ENCODE assay signal across 2 cellular contexts in genomic region chr5:149519624-149520023, GRCh38.
A peak's percentile ranks its signal among the peaks of the same experiment; 100 is the strongest.
TF ChIP-seq lines count a peak whose summit lies in the region.

No MANE protein-coding gene starts in this region.

TF ChIP-seq in K562, 482 proteins besides CTCF, POLR2A, EP300 and RAD21:
- peak; percentile 8; the same call in 1 of the 2 replicates for TF ChIP-seq TEAD4 (IDR thresholded peaks at IDR 0.05; ENCODE audit: low read length)
- TF ChIP-seq TEAD4 (CRISPR knock-in tag; IDR thresholded peaks at IDR 0.05; ENCODE audit: borderline replicate concordance), result no peak
- TF ChIP-seq FOXP1 (CRISPR knock-in tag; IDR thresholded peaks at IDR 0.05), result no peak
- TF ChIP-seq MTA3 (IDR thresholded peaks at IDR 0.05; ENCODE audit: borderline replicate concordance), result no peak
- TF ChIP-seq, protein P1, sequence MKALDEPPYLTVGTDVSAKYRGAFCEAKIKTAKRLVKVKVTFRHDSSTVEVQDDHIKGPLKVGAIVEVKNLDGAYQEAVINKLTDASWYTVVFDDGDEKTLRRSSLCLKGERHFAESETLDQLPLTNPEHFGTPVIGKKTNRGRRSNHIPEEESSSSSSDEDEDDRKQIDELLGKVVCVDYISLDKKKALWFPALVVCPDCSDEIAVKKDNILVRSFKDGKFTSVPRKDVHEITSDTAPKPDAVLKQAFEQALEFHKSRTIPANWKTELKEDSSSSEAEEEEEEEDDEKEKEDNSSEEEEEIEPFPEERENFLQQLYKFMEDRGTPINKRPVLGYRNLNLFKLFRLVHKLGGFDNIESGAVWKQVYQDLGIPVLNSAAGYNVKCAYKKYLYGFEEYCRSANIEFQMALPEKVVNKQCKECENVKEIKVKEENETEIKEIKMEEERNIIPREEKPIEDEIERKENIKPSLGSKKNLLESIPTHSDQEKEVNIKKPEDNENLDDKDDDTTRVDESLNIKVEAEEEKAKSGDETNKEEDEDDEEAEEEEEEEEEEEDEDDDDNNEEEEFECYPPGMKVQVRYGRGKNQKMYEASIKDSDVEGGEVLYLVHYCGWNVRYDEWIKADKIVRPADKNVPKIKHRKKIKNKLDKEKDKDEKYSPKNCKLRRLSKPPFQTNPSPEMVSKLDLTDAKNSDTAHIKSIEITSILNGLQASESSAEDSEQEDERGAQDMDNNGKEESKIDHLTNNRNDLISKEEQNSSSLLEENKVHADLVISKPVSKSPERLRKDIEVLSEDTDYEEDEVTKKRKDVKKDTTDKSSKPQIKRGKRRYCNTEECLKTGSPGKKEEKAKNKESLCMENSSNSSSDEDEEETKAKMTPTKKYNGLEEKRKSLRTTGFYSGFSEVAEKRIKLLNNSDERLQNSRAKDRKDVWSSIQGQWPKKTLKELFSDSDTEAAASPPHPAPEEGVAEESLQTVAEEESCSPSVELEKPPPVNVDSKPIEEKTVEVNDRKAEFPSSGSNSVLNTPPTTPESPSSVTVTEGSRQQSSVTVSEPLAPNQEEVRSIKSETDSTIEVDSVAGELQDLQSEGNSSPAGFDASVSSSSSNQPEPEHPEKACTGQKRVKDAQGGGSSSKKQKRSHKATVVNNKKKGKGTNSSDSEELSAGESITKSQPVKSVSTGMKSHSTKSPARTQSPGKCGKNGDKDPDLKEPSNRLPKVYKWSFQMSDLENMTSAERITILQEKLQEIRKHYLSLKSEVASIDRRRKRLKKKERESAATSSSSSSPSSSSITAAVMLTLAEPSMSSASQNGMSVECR (CRISPR knock-in tag; IDR thresholded peaks at IDR 0.05), result no peak
- TF ChIP-seq ZNF316 (IDR thresholded peaks at IDR 0.05), result peak; percentile 91
- no peak for TF ChIP-seq MXD1 (CRISPR knock-in tag; IDR thresholded peaks at IDR 0.05; ENCODE audit: borderline replicate concordance, poor library complexity, severe bottlenecking)
- TF ChIP-seq RFX1 (IDR thresholded peaks at IDR 0.05), result peak; percentile 11; the same call in 1 of the 2 replicates
- peak; percentile 33; the same call in 1 of the 2 replicates for TF ChIP-seq TCF3 (CRISPR knock-in tag; IDR thresholded peaks at IDR 0.05)
- peak; percentile 62 for TF ChIP-seq MAFG (tag; conservative IDR thresholded peaks at IDR 0.05)
- TF ChIP-seq MEIS2 (IDR thresholded peaks at IDR 0.05; ENCODE audit: partially characterized antibody), result peak; percentile 29
- no peak for TF ChIP-seq CBFB (CRISPR knock-in tag; IDR thresholded peaks at IDR 0.05)
- peak; percentile 81 for TF ChIP-seq C11orf30 (IDR thresholded peaks at IDR 0.05; ENCODE audit: low read depth)
- TF ChIP-seq GATAD2B (IDR thresholded peaks at IDR 0.05; ENCODE audit: borderline replicate concordance), result no peak
- TF ChIP-seq CCNT2 (IDR thresholded peaks at IDR 0.05; ENCODE audit: borderline replicate concordance, extremely low read depth, insufficient read length, low read depth, low read length), result no peak
- TF ChIP-seq MIER1 (IDR thresholded peaks at IDR 0.05; ENCODE audit: low read depth), result no peak
- peak; percentile 70 for TF ChIP-seq MAFK (IDR thresholded peaks at IDR 0.05; ENCODE audit: low read length)
- no peak for TF ChIP-seq SRSF3 (IDR thresholded peaks at IDR 0.05; ENCODE audit: insufficient read depth, low read length)
- TF ChIP-seq CBFA2T3 (IDR thresholded peaks at IDR 0.05), result 0 out of 2 replicates have a peak, but pooled peaks have one; percentile 26
- peak; percentile 82 for TF ChIP-seq MAFF (IDR thresholded peaks at IDR 0.05; ENCODE audit: low read length)
- no peak for TF ChIP-seq SMARCE1 (IDR thresholded peaks at IDR 0.05)
- no peak for TF ChIP-seq ZNF140 (CRISPR knock-in tag; IDR thresholded peaks at IDR 0.05)
- TF ChIP-seq E2F4 (CRISPR knock-in tag; IDR thresholded peaks at IDR 0.05; ENCODE audit: low read depth), result no peak
- TF ChIP-seq, protein P2, sequence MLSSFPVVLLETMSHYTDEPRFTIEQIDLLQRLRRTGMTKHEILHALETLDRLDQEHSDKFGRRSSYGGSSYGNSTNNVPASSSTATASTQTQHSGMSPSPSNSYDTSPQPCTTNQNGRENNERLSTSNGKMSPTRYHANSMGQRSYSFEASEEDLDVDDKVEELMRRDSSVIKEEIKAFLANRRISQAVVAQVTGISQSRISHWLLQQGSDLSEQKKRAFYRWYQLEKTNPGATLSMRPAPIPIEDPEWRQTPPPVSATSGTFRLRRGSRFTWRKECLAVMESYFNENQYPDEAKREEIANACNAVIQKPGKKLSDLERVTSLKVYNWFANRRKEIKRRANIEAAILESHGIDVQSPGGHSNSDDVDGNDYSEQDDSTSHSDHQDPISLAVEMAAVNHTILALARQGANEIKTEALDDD (IDR thresholded peaks at IDR 0.05), result 0 out of 2 replicates have a peak, but pooled peaks have one; percentile 24

TF ChIP-seq in HepG2, 621 proteins besides CTCF, POLR2A, EP300 and RAD21 (continues in another document):
- TF ChIP-seq, protein P3, sequence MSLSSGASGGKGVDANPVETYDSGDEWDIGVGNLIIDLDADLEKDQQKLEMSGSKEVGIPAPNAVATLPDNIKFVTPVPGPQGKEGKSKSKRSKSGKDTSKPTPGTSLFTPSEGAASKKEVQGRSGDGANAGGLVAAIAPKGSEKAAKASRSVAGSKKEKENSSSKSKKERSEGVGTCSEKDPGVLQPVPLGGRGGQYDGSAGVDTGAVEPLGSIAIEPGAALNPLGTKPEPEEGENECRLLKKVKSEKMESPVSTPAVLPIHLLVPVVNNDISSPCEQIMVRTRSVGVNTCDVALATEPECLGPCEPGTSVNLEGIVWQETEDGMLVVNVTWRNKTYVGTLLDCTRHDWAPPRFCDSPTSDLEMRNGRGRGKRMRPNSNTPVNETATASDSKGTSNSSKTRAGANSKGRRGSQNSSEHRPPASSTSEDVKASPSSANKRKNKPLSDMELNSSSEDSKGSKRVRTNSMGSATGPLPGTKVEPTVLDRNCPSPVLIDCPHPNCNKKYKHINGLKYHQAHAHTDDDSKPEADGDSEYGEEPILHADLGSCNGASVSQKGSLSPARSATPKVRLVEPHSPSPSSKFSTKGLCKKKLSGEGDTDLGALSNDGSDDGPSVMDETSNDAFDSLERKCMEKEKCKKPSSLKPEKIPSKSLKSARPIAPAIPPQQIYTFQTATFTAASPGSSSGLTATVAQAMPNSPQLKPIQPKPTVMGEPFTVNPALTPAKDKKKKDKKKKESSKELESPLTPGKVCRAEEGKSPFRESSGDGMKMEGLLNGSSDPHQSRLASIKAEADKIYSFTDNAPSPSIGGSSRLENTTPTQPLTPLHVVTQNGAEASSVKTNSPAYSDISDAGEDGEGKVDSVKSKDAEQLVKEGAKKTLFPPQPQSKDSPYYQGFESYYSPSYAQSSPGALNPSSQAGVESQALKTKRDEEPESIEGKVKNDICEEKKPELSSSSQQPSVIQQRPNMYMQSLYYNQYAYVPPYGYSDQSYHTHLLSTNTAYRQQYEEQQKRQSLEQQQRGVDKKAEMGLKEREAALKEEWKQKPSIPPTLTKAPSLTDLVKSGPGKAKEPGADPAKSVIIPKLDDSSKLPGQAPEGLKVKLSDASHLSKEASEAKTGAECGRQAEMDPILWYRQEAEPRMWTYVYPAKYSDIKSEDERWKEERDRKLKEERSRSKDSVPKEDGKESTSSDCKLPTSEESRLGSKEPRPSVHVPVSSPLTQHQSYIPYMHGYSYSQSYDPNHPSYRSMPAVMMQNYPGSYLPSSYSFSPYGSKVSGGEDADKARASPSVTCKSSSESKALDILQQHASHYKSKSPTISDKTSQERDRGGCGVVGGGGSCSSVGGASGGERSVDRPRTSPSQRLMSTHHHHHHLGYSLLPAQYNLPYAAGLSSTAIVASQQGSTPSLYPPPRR (CRISPR knock-in tag; IDR thresholded peaks at IDR 0.05; ENCODE audit: borderline replicate concordance), result no peak
- TF ChIP-seq SKIL (CRISPR knock-in tag; IDR thresholded peaks at IDR 0.05; ENCODE audit: borderline replicate concordance), result no peak
- TF ChIP-seq MAFF (IDR thresholded peaks at IDR 0.05; ENCODE audit: low read depth, low read length), result peak; percentile 50
- peak in 1 of 2 experiments; percentile 61; a peak in 2 of 4 replicates for TF ChIP-seq MAFK (conservative IDR thresholded peaks at IDR 0.05 in 1 of 2, IDR thresholded peaks at IDR 0.05 in 1 of 2; ENCODE audit: low read length in 2 of 2)
- TF ChIP-seq, protein P4, sequence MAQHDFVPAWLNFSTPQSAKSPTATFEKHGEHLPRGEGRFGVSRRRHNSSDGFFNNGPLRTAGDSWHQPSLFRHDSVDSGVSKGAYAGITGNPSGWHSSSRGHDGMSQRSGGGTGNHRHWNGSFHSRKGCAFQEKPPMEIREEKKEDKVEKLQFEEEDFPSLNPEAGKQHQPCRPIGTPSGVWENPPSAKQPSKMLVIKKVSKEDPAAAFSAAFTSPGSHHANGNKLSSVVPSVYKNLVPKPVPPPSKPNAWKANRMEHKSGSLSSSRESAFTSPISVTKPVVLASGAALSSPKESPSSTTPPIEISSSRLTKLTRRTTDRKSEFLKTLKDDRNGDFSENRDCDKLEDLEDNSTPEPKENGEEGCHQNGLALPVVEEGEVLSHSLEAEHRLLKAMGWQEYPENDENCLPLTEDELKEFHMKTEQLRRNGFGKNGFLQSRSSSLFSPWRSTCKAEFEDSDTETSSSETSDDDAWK (CRISPR knock-in tag; IDR thresholded peaks at IDR 0.05), result no peak
- no peak for TF ChIP-seq ZSCAN21 (CRISPR knock-in tag; IDR thresholded peaks at IDR 0.05; ENCODE audit: borderline replicate concordance)
- TF ChIP-seq CBX2 (IDR thresholded peaks at IDR 0.05; ENCODE audit: low read depth, low read length), result no peak
- no peak for TF ChIP-seq CBX2 (CRISPR knock-in tag; IDR thresholded peaks at IDR 0.05; ENCODE audit: low read depth)
- TF ChIP-seq NCOA1 (CRISPR knock-in tag; IDR thresholded peaks at IDR 0.05), result no peak
- no peak for TF ChIP-seq MED1 (CRISPR knock-in tag; IDR thresholded peaks at IDR 0.05)
- TF ChIP-seq ZNF142 (CRISPR knock-in tag; IDR thresholded peaks at IDR 0.05), result no peak
- no peak for TF ChIP-seq CBX1 (IDR thresholded peaks at IDR 0.05; ENCODE audit: low read depth)
- TF ChIP-seq, protein P5, sequence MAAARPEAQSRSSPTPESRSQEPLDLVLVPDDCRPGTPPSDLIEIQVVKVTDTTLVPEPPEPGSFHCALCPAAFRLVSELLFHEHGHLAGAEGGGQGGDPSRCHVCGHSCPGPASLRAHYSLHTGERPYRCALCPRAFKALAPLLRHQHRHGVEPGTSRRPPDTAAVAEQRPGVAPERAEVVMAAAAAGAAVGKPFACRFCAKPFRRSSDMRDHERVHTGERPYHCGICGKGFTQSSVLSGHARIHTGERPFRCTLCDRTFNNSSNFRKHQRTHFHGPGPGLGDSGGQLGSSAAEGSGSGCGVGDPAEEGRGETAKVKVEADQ (CRISPR knock-in tag; IDR thresholded peaks at IDR 0.05; ENCODE audit: borderline replicate concordance), result no peak
- TF ChIP-seq RBM22 (optimal IDR thresholded peaks at IDR 0.05; ENCODE audit: low read length), result peak; percentile 15
- no peak for TF ChIP-seq POLR2AphosphoS2 (IDR thresholded peaks at IDR 0.05; ENCODE audit: low read depth, low read length)
- TF ChIP-seq ZNF619 (CRISPR knock-in tag; IDR thresholded peaks at IDR 0.05), result no peak
- TF ChIP-seq HHEX (CRISPR knock-in tag; IDR thresholded peaks at IDR 0.05), result no peak
- no peak for TF ChIP-seq TFE3 (CRISPR knock-in tag; IDR thresholded peaks at IDR 0.05)
